In genomic region chr12:82955020-82955419, GRCh38 we compare ENCODE assay signal across 11 cellular contexts.
"Had no signal": no experiment of that assay in that cellular context is flagged by ENCODE, and none has a peak within 500 bp of the region (broad histone marks: within the 10 kb centered on the region; RNA-seq: fewer than 3 reads in every experiment).

No MANE protein-coding gene starts in this region.

- DNase-seq: activated CD4-positive, alpha-beta T cell treated with anti-CD3 and anti-CD28 coated beads for 1 hour; activated CD4-positive, alpha-beta T cell treated with anti-CD3 and anti-CD28 coated beads, Interleukin-2, amount 50 U/mL, for 48 hours; activated naive CD4-positive, alpha-beta T cell treated with anti-CD3 and anti-CD28 coated beads for 36 hours; activated naive CD8-positive, alpha-beta T cell treated with anti-CD3 and anti-CD28 coated beads, Interleukin-2, amount 50 U/mL, for 24 hours; mesenchymal stem cell; sigmoid colon; stimulated activated CD4-positive, alpha-beta T cell treated with anti-CD3 and anti-CD28 coated beads, Interleukin-2, amount 100 ng/mL, for 24 hours had no signal

- H3K27me3 ChIP-seq: ascending aorta, sigmoid colon had no signal

- H3K9me3 ChIP-seq: ascending aorta, sigmoid colon had no signal

- H3K36me3 ChIP-seq: ascending aorta, sigmoid colon had no signal

- H3K4me3 ChIP-seq: ascending aorta, sigmoid colon had no signal

- ATAC-seq: activated naive CD8-positive, alpha-beta T cell treated with anti-CD3 and anti-CD28 coated beads, Interleukin-2, amount 50 U/mL, for 24 hours; activated T-helper 17 cell treated with anti-CD3 and anti-CD28 coated beads, Interleukin-2, amount 50 U/mL, for 72 hours; left lobe of liver had no signal

- H3K27ac ChIP-seq: ascending aorta, sigmoid colon, VCaP had no signal

- H3K4me1 ChIP-seq: ascending aorta had no signal
